ENCODE assay signal across 17 cellular contexts in the genomic region with DNA sequence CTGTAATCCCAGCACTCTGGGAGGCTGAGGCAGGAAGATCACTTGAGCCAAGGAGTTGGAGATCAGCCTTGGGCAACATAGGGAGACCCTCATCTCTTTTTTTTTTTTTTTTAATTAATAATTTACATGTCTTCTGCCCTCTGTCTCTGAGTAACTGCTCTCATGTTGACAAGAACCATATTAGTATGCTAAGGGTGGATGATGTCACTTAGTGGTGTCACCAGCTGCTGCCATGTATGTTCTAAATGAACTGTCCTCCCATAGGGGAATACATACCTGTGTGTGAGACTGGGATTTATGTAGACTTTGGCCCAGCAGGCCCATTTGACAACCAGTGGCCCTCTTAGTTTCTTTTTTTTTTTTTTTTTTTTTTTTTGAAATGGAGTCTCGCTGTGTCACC.
DNase-seq lines count a peak whose midpoint lies in the region; ATAC-seq, FAIRE-seq and TF ChIP-seq lines count a peak whose summit lies in the region.
"Had no signal": no experiment of that assay in that cellular context is flagged by ENCODE, and none has a peak within 500 bp of the region (broad histone marks: within the 10 kb centered on the region; RNA-seq: fewer than 3 reads in every experiment).

No MANE protein-coding gene starts in this region.

- ATAC-seq in activated CD4-positive, alpha-beta T cell treated with anti-CD3 and anti-CD28 coated beads for 36 hours, result peak; percentile 54
- peak; percentile 44 for ATAC-seq in GM12878

- H3K36me3 Mint-ChIP-seq in activated CD4-positive, alpha-beta T cell treated with anti-CD3 and anti-CD28 coated beads for 36 hours (ENCODE audit: low read depth), result peaks cover 13% of the 10 kb centered on the region
- peaks cover 5% of the 10 kb centered on the region for H3K36me3 Mint-ChIP-seq in activated CD4-positive, alpha-beta T cell treated with anti-CD3 and anti-CD28 coated beads, Interleukin-2, amount 10 ng/mL, durations not matched to agents 24 days and 14 days (ENCODE audit: low read depth)
- peaks cover 9 to 36% of the 10 kb centered on the region in 2 donors for H3K36me3 Mint-ChIP-seq in CD14-positive monocyte
- H3K36me3 Mint-ChIP-seq: IgD-negative memory B cell had no signal

- POLR2A ChIA-PET in activated CD4-positive, alpha-beta T cell treated with anti-CD3 and anti-CD28 coated beads for 36 hours (lab: Charles Lee), result interaction anchor here (0.6 kb wide), 1 partner anchor 79 kb away, joined by 6 read pairs; no protein-coding TSS in a partner anchor
- POLR2A ChIA-PET in GM12878 (lab: Charles Lee), result no interaction called here

- H3K4me3 ChIP-seq in GM12878, result no peak overlapping the region
- H3K4me3 ChIP-seq in neutrophil (ENCODE audit: low read depth in 1 of 2, low read length in 1 of 2), result no peak overlapping the region

- no peaks in the 10 kb centered on the region for H3K9me3 Mint-ChIP-seq in activated CD4-positive, alpha-beta T cell treated with anti-CD3 and anti-CD28 coated beads for 36 hours (ENCODE audit: low read depth)
- H3K9me3 Mint-ChIP-seq in activated CD4-positive, alpha-beta T cell treated with anti-CD3 and anti-CD28 coated beads, Interleukin-2, amount 10 ng/mL, durations not matched to agents 24 days and 14 days, result no peaks in the 10 kb centered on the region
- no peaks in the 10 kb centered on the region for H3K9me3 Mint-ChIP-seq in CD14-positive monocyte
- H3K9me3 Mint-ChIP-seq: CD4-positive, CD25-positive, alpha-beta regulatory T cell; IgD-negative memory B cell had no signal

- H3K36me3 ChIP-seq in GM12878 (ENCODE audit: control insufficient read depth in 2 of 2, insufficient read depth in 2 of 2, low read length in 1 of 2) (peaks cover 2 to 4% of the 10 kb centered on the region in 2 experiments), neutrophil (peaks cover 9% of the 10 kb centered on the region)

- RAD21 ChIA-PET in GM12878 (lab: Charles Lee; ENCODE audit: unreplicated experiment), result interaction anchor here (0.8 kb wide), 1 partner anchor 322 kb away, joined by 3 read pairs; no protein-coding TSS in a partner anchor

- H3K4me2 ChIP-seq in GM12878 (ENCODE audit: control insufficient read depth, insufficient read depth), result no peak overlapping the region

- H3K27me3 Mint-ChIP-seq in activated CD4-positive, alpha-beta T cell treated with anti-CD3 and anti-CD28 coated beads for 36 hours, result no peaks in the 10 kb centered on the region
- no peaks in the 10 kb centered on the region for H3K27me3 Mint-ChIP-seq in activated CD4-positive, alpha-beta T cell treated with anti-CD3 and anti-CD28 coated beads, Interleukin-2, amount 10 ng/mL, durations not matched to agents 24 days and 14 days
- H3K27me3 Mint-ChIP-seq in CD14-positive monocyte (ENCODE audit: low read depth in 3 of 3), result peaks cover 0 to 1% (median 0%) of the 10 kb centered on the region in 3 donors
- H3K27me3 Mint-ChIP-seq: CD4-positive, CD25-positive, alpha-beta regulatory T cell; IgD-negative memory B cell had no signal

- no peak overlapping the region for H3K4me3 Mint-ChIP-seq in activated CD4-positive, alpha-beta T cell treated with anti-CD3 and anti-CD28 coated beads for 36 hours
- no peak overlapping the region for H3K4me3 Mint-ChIP-seq in activated CD4-positive, alpha-beta T cell treated with anti-CD3 and anti-CD28 coated beads, Interleukin-2, amount 10 ng/mL, durations not matched to agents 24 days and 14 days
- no peak overlapping the region for H3K4me3 Mint-ChIP-seq in CD14-positive monocyte
- H3K4me3 Mint-ChIP-seq: CD4-positive, CD25-positive, alpha-beta regulatory T cell; IgD-negative memory B cell had no signal

- DNase-seq in activated CD4-positive, alpha-beta T cell treated with anti-CD3 and anti-CD28 coated beads for 36 hours, result no peak
- DNase-seq in activated CD4-positive, alpha-beta T cell treated with anti-CD3 and anti-CD28 coated beads, Interleukin-2, amount 10 ng/mL, durations not matched to agents 24 days and 14 days, result no peak
- DNase-seq in CD14-positive monocyte (ENCODE audit: low spot score) (no peak), GM12878 (ENCODE audit: low read depth, low spot score) (no peak), pons (ENCODE audit: low spot score) (no peak), GM20000 (ENCODE audit: low spot score) (no peak), activated gamma-delta T cell (lab: John Stamatoyannopoulos, UW) (no peak)
- DNase-seq: AML-193; Calu3; CD4-positive, CD25-positive, alpha-beta regulatory T cell; NCI-H1436; NCI-H2029 treated with DMSO at 0.1 percent for 48 hours; NCI-H526; RPMI8226 had no signal

- TF ChIP-seq CTCF in CD14-positive monocyte (IDR thresholded peaks at IDR 0.05) (no peak), GM12878 (IDR thresholded peaks at IDR 0.05 in 2 of 3, conservative IDR thresholded peaks at IDR 0.05 in 1 of 3; ENCODE audit: control insufficient read depth in 2 of 3, extremely low read depth in 1 of 3, insufficient read depth in 1 of 3, low read depth in 3 of 3, low read length in 3 of 3) (no peak), neutrophil (IDR thresholded peaks at IDR 0.05) (no peak), GM20000 (IDR thresholded peaks at IDR 0.05; ENCODE audit: extremely low read depth, missing control alignments) (no peak)

- H3K9me3 ChIP-seq in GM12878 (replicated peaks; ENCODE audit: control insufficient read depth, insufficient read depth, low read length) (no peaks in the 10 kb centered on the region), neutrophil (no peaks in the 10 kb centered on the region)

- no peak overlapping the region for H2AFZ ChIP-seq in GM12878 (ENCODE audit: control insufficient read depth, low read depth, low read length)

- H3K27ac ChIP-seq in GM12878 (ENCODE audit: control insufficient read depth, insufficient read depth), result no peak overlapping the region
- H3K27ac ChIP-seq in neutrophil, result peak overlapping the region; percentile 68

- no peaks in the 10 kb centered on the region for H3K79me2 ChIP-seq in GM12878 (ENCODE audit: control insufficient read depth, insufficient read depth, low read length)

- no peaks in the 10 kb centered on the region for H4K20me1 ChIP-seq in GM12878 (ENCODE audit: control insufficient read depth, insufficient read depth)

- no peak overlapping the region for H3K9ac ChIP-seq in GM12878 (ENCODE audit: control insufficient read depth, insufficient read depth, low read length)

- TF ChIP-seq POLR2A in GM12878 (IDR thresholded peaks at IDR 0.05; ENCODE audit: low read depth, low read length), result no peak

- SMC1A ChIA-PET in GM12878 (lab: Charles Lee; ENCODE audit: uncharacterized antibody, unreplicated experiment), result no interaction called here

- TF ChIP-seq EP300 in GM12878 (IDR thresholded peaks at IDR 0.05; ENCODE audit: borderline replicate concordance in 1 of 2, control insufficient read depth in 1 of 2, low read depth in 2 of 2, low read length in 2 of 2), result no peak

- no TSS peak for BruUV-seq in GM12878 (replicated peaks; lab: Mats Ljungman, UMichigan)

- intact Hi-C loops in activated CD4-positive, alpha-beta T cell treated with anti-CD3 and anti-CD28 coated beads for 36 hours (cut with DNase I, micrococcal nuclease), result loop anchor here (10.0 kb wide), 2 partner anchors 194 to 424 kb away; partner anchors contain the start of genes NFS1 (in 1 of the 2) and ROMO1 (in 1 of the 2)
- intact Hi-C loops in activated CD4-positive, alpha-beta T cell treated with anti-CD3 and anti-CD28 coated beads, Interleukin-2, amount 10 ng/mL, durations not matched to agents 24 days and 14 days (cut with micrococcal nuclease), result loop anchor here (10.0 kb wide), 2 partner anchors 284 to 424 kb away; no protein-coding TSS in a partner anchor
- intact Hi-C loops in CD14-positive monocyte (cut with micrococcal nuclease), result no loop called here
- intact Hi-C loops in GM12878 (cut with micrococcal nuclease; ENCODE audit: unreplicated experiment), result loop anchor here (10.0 kb wide), 1 partner anchor 154 kb away; no protein-coding TSS in a partner anchor

- in situ Hi-C loops in GM12878 (cut with MboI), result no loop called here

- H3K4me1 Mint-ChIP-seq in activated CD4-positive, alpha-beta T cell treated with anti-CD3 and anti-CD28 coated beads for 36 hours, result peaks cover 10% of the 10 kb centered on the region
- H3K4me1 Mint-ChIP-seq in activated CD4-positive, alpha-beta T cell treated with anti-CD3 and anti-CD28 coated beads, Interleukin-2, amount 10 ng/mL, durations not matched to agents 24 days and 14 days, result peaks cover 8% of the 10 kb centered on the region
- H3K4me1 Mint-ChIP-seq in CD14-positive monocyte, result peaks cover 30% of the 10 kb centered on the region

- no peak for FAIRE-seq in GM12878 (lab: Jason Lieb, UNC)
- FAIRE-seq: H1 had no signal

- CTCF ChIA-PET in activated CD4-positive, alpha-beta T cell treated with anti-CD3 and anti-CD28 coated beads for 36 hours (lab: Charles Lee), result no interaction called here
- CTCF ChIA-PET in GM12878 (lab: Yijun Ruan, JAX), result no interaction called here

- peaks cover 12% of the 10 kb centered on the region for H3K4me1 ChIP-seq in GM12878 (ENCODE audit: control insufficient read depth, insufficient read depth, low read length)
- peaks cover 14 to 18% of the 10 kb centered on the region in 2 experiments for H3K4me1 ChIP-seq in neutrophil (ENCODE audit: control insufficient read depth in 1 of 2, insufficient read depth in 1 of 2, low read depth in 1 of 2, low read length in 1 of 2)

- H3K27me3 ChIP-seq in GM12878 (replicated peaks in 1 of 2; ENCODE audit: control insufficient read depth in 2 of 2, insufficient read depth in 2 of 2, low read length in 1 of 2) (no peaks in the 10 kb centered on the region), neutrophil (no peaks in the 10 kb centered on the region)

- TF ChIP-seq RAD21 in GM12878 (IDR thresholded peaks at IDR 0.05; ENCODE audit: insufficient read depth, low read depth, low read length), result no peak

- no peak overlapping the region for H3K27ac Mint-ChIP-seq in activated CD4-positive, alpha-beta T cell treated with anti-CD3 and anti-CD28 coated beads for 36 hours
- no peak overlapping the region for H3K27ac Mint-ChIP-seq in activated CD4-positive, alpha-beta T cell treated with anti-CD3 and anti-CD28 coated beads, Interleukin-2, amount 10 ng/mL, durations not matched to agents 24 days and 14 days
- H3K27ac Mint-ChIP-seq in CD14-positive monocyte, result peak overlapping the region in 4 of 7 donors; percentile 50 to 85 (median 74)
- H3K27ac Mint-ChIP-seq: CD4-positive, CD25-positive, alpha-beta regulatory T cell; IgD-negative memory B cell had no signal

- no CpG with 5 or more reads among the region's 1 CpG for WGBS in GM12878 (ENCODE audit: insufficient coverage, insufficient replicate concordance, low lambda C conversion rate, missing lambda C conversion rate)

TF ChIP-seq in GM12878, 131 proteins besides CTCF, POLR2A, EP300 and RAD21 (continues in another document):
- TF ChIP-seq ZZZ3 (IDR thresholded peaks at IDR 0.05; ENCODE audit: control insufficient read depth, insufficient read length, low read depth) (no peak), IRF4 (IDR thresholded peaks at IDR 0.05; ENCODE audit: low read depth, low read length) (no peak), RUNX3 (IDR thresholded peaks at IDR 0.05; ENCODE audit: low read length) (no peak), CREM (IDR thresholded peaks at IDR 0.05; ENCODE audit: low read depth) (no peak), RFX5 (IDR thresholded peaks at IDR 0.05; ENCODE audit: low read depth, low read length) (no peak), TBL1XR1 (IDR thresholded peaks at IDR 0.05; ENCODE audit: low read depth, low read length) (no peak), NR2F1 (conservative IDR thresholded peaks at IDR 0.05) (no peak), GATAD2B (conservative IDR thresholded peaks at IDR 0.05; ENCODE audit: low read depth) (no peak)

Comparison
In these comparisons a context has a peak if more than half of its experiments do, and no peak if none do; other contexts are left out.
1. H3K27ac Mint-ChIP-seq: peak in CD14-positive monocyte (4 of 7); none in activated CD4-positive, alpha-beta T cell treated with anti-CD3 and anti-CD28 coated beads for 36 hours (single experiment) and activated CD4-positive, alpha-beta T cell treated with anti-CD3 and anti-CD28 coated beads, Interleukin-2, amount 10 ng/mL, durations not matched to agents 24 days and 14 days (single experiment).
2. intact Hi-C loops: an anchor here in activated CD4-positive, alpha-beta T cell treated with anti-CD3 and anti-CD28 coated beads for 36 hours (10.0 kb wide), activated CD4-positive, alpha-beta T cell treated with anti-CD3 and anti-CD28 coated beads, Interleukin-2, amount 10 ng/mL, durations not matched to agents 24 days and 14 days (10.0 kb wide) and GM12878 (10.0 kb wide); none called in CD14-positive monocyte.